Comparison of ENCODE assay signal across 1 cellular context in genomic region chr19:41309225-41310030, GRCh38.
TF ChIP-seq lines count a peak whose summit lies in the region.

No MANE protein-coding gene starts in this region.

TF ChIP-seq in H1, 55 proteins besides CTCF, POLR2A, EP300 and RAD21:
- TF ChIP-seq MAFK (IDR thresholded peaks at IDR 0.05; ENCODE audit: low read depth, low read length): no peak
- TF ChIP-seq SIX5 (IDR thresholded peaks at IDR 0.05; ENCODE audit: low read depth, low read length): no peak
- TF ChIP-seq SIRT6 (IDR thresholded peaks at IDR 0.05; ENCODE audit: low read length): no peak
- no peak for TF ChIP-seq HDAC2 (IDR thresholded peaks at IDR 0.05; ENCODE audit: borderline replicate concordance in 1 of 2, low read depth in 2 of 2, low read length in 2 of 2)
- TF ChIP-seq USF2 (IDR thresholded peaks at IDR 0.05; ENCODE audit: low read length): no peak
- 0 out of 2 replicates have a peak, but pooled peaks have one; percentile 1 for TF ChIP-seq POLR2AphosphoS5 (IDR thresholded peaks at IDR 0.05; ENCODE audit: low read depth, low read length)
TF ChIP-seq in H1: peak in this region for 1.
